Comparison of ENCODE assay signal across 10 cellular contexts in the genomic region with DNA sequence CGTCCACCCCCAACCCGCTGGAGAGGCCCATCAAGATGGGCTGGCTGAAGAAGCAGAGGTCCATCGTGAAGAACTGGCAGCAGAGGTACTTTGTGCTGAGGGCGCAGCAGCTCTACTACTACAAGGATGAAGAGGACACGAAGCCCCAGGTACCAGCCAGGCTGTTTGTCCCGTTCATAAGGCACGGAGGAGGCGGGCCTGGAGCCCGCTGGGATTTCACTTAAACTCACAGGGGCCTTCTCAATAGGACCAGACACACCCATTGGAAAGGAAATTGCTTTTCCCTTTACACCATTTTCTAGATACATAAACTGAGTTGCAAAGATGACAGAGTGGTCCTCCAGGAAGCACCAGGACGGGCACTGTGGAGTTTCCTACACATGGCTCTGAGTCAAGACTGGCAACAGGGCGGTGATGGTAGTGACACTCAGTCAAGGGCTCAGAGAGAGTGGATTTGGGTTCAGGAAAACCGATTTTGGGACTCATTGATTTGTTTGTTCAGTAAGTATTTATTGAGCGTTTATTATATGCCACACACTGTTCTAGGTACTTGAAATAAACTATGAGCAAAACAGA. TPM values are rescaled to one million over a fixed set of nuclear protein-coding genes. Genes with fewer than 3 reads are reported as not detected.
DNase-seq lines count a peak whose midpoint lies in the region; ATAC-seq and TF ChIP-seq lines count a peak whose summit lies in the region.
"Had no signal": no experiment of that assay in that cellular context is flagged by ENCODE, and none has a peak within 500 bp of the region (broad histone marks: within the 10 kb centered on the region; RNA-seq: fewer than 3 reads in every experiment).

No MANE protein-coding gene starts in this region.

- no peaks in the 10 kb centered on the region for H3K9me3 ChIP-seq in CD4-positive, CD25-positive, alpha-beta regulatory T cell (ENCODE audit: control insufficient read depth in 2 of 2, low read length in 2 of 2)
- H3K9me3 ChIP-seq in Loucy (ENCODE audit: insufficient read depth, low read depth, low read length) = no peaks in the 10 kb centered on the region

- no peak for TF ChIP-seq CTCF in Loucy (conservative IDR thresholded peaks at IDR 0.05; ENCODE audit: low read length)
- no peak for TF ChIP-seq CTCF in dorsolateral prefrontal cortex (IDR thresholded peaks at IDR 0.05 in 54 of 56, conservative IDR thresholded peaks at IDR 0.05 in 2 of 56; ENCODE audit: low read depth in 1 of 56, partially characterized antibody in 56 of 56)

- H3K36me3 Mint-ChIP-seq in CD4-positive, CD25-positive, alpha-beta regulatory T cell = peaks cover 57% of the 10 kb centered on the region
- H3K36me3 Mint-ChIP-seq in natural killer cell treated with Interleukin-12 subunit alpha and Interleukin-12 subunit beta and Interleukin-15 and Interleukin-18, amount 100 ng/mL, for 72 hours = peaks cover 24% of the 10 kb centered on the region
- H3K36me3 Mint-ChIP-seq: mesothelial cell of epicardium had no signal

- H3K4me3 ChIP-seq in CD4-positive, CD25-positive, alpha-beta regulatory T cell (ENCODE audit: low read depth, low read length) = peak overlapping the region; percentile 88
- H3K4me3 ChIP-seq in Loucy (ENCODE audit: low read length, poor library complexity, severe bottlenecking) (peak overlapping the region; percentile 67), dorsolateral prefrontal cortex (peak overlapping the region in 38 of 59 donors; percentile 6 to 51 (median 33))

- no peak for DNase-seq in CD4-positive, CD25-positive, alpha-beta regulatory T cell
- DNase-seq in dorsolateral prefrontal cortex (no peak), posterior vena cava (ENCODE audit: low spot score) (no peak), AG20443 (ENCODE audit: low spot score) (no peak), hypothalamus (lab: John Stamatoyannopoulos, UW) (no peak), left lobe of liver (ENCODE audit: low spot score) (no peak)
- no peak for DNase-seq in natural killer cell treated with Interleukin-12 subunit alpha and Interleukin-12 subunit beta and Interleukin-15 and Interleukin-18, amount 100 ng/mL, for 72 hours (ENCODE audit: low spot score)
- DNase-seq: HFFc6 had no signal

- H3K9ac ChIP-seq in Loucy (ENCODE audit: low read depth, low read length, poor library complexity, severe bottlenecking) = peak overlapping the region; percentile 65

- peak overlapping the region; percentile 95 for H3K27ac ChIP-seq in CD4-positive, CD25-positive, alpha-beta regulatory T cell (ENCODE audit: insufficient read depth, low read length, poor library complexity, severe bottlenecking)
- peak overlapping the region in 53 of 59 donors; percentile 6 to 90 (median 66) for H3K27ac ChIP-seq in dorsolateral prefrontal cortex

- peak overlapping the region; percentile 75 to 91 (median 90) for H3K4me3 Mint-ChIP-seq in CD4-positive, CD25-positive, alpha-beta regulatory T cell
- H3K4me3 Mint-ChIP-seq in natural killer cell treated with Interleukin-12 subunit alpha and Interleukin-12 subunit beta and Interleukin-15 and Interleukin-18, amount 100 ng/mL, for 72 hours = peak overlapping the region; percentile 94
- H3K4me3 Mint-ChIP-seq: HFFc6, mesothelial cell of epicardium had no signal

- no peak for ATAC-seq in CD4-positive, CD25-positive, alpha-beta regulatory T cell (ENCODE audit: low read depth in 2 of 2)
- peak; percentile 2 to 31 for ATAC-seq in natural killer cell treated with Interleukin-12 subunit alpha and Interleukin-12 subunit beta and Interleukin-15 and Interleukin-18, amount 100 ng/mL, for 72 hours
- no peak for ATAC-seq in left lobe of liver

- peak overlapping the region; percentile 51 for H3K4me2 ChIP-seq in Loucy (ENCODE audit: low read depth, low read length, poor library complexity, severe bottlenecking)

- peaks cover 96% of the 10 kb centered on the region for H3K4me1 ChIP-seq in CD4-positive, CD25-positive, alpha-beta regulatory T cell (ENCODE audit: control insufficient read depth, insufficient read depth, low read length, poor library complexity, severe bottlenecking)
- H3K4me1 ChIP-seq in Loucy (ENCODE audit: insufficient read depth, low read length, poor library complexity, severe bottlenecking) = peaks cover 40% of the 10 kb centered on the region

- H3K27me3 ChIP-seq in CD4-positive, CD25-positive, alpha-beta regulatory T cell (ENCODE audit: control insufficient read depth, insufficient read depth, low read length) = no peaks in the 10 kb centered on the region
- H3K27me3 ChIP-seq in Loucy (ENCODE audit: insufficient read depth, low read length, poor library complexity, severe bottlenecking) (no peaks in the 10 kb centered on the region), dorsolateral prefrontal cortex (peaks cover 0 to 3% (median 0%) of the 10 kb centered on the region in 45 donors)

- H3K27ac Mint-ChIP-seq in CD4-positive, CD25-positive, alpha-beta regulatory T cell = peak overlapping the region; percentile 94 to 99 (median 99)
- peak overlapping the region; percentile 90 to 96 for H3K27ac Mint-ChIP-seq in natural killer cell treated with Interleukin-12 subunit alpha and Interleukin-12 subunit beta and Interleukin-15 and Interleukin-18, amount 100 ng/mL, for 72 hours
- H3K27ac Mint-ChIP-seq: HFFc6, mesothelial cell of epicardium had no signal

- H3K9me3 Mint-ChIP-seq in CD4-positive, CD25-positive, alpha-beta regulatory T cell = no peaks in the 10 kb centered on the region
- no peaks in the 10 kb centered on the region for H3K9me3 Mint-ChIP-seq in natural killer cell treated with Interleukin-12 subunit alpha and Interleukin-12 subunit beta and Interleukin-15 and Interleukin-18, amount 100 ng/mL, for 72 hours
- H3K9me3 Mint-ChIP-seq: HFFc6, mesothelial cell of epicardium had no signal

- no peaks in the 10 kb centered on the region for H3F3A ChIP-seq in Loucy (ENCODE audit: low read depth)

- no peaks in the 10 kb centered on the region for H3K9me2 ChIP-seq in Loucy (replicated peaks; ENCODE audit: low read depth, low read length)

- no peak overlapping the region for H2AFZ ChIP-seq in Loucy (ENCODE audit: low read length)

- H3K36me3 ChIP-seq in CD4-positive, CD25-positive, alpha-beta regulatory T cell (ENCODE audit: control insufficient read depth, insufficient read depth, low read length) = peaks cover 51% of the 10 kb centered on the region
- peaks cover 30% of the 10 kb centered on the region; the same call in 1 of the 2 replicates for H3K36me3 ChIP-seq in Loucy (ENCODE audit: insufficient read depth, low read length)

- no peaks in the 10 kb centered on the region for H3K27me3 Mint-ChIP-seq in CD4-positive, CD25-positive, alpha-beta regulatory T cell
- H3K27me3 Mint-ChIP-seq in natural killer cell treated with Interleukin-12 subunit alpha and Interleukin-12 subunit beta and Interleukin-15 and Interleukin-18, amount 100 ng/mL, for 72 hours = no peaks in the 10 kb centered on the region

- intact Hi-C loops in dorsolateral prefrontal cortex (cut with DNase I) (no loop called here), posterior vena cava (cut with DNase I) (no loop called here)

- peaks cover 41% of the 10 kb centered on the region; the same call in 1 of the 2 replicates for H3K79me2 ChIP-seq in Loucy (ENCODE audit: insufficient read depth, low read length)

- no peaks in the 10 kb centered on the region for H4K20me1 ChIP-seq in Loucy (ENCODE audit: insufficient read depth, low read length, poor library complexity, severe bottlenecking)

- H3K4me1 Mint-ChIP-seq in CD4-positive, CD25-positive, alpha-beta regulatory T cell = peaks cover 40 to 83% (median 78%) of the 10 kb centered on the region in 4 donors
- H3K4me1 Mint-ChIP-seq in natural killer cell treated with Interleukin-12 subunit alpha and Interleukin-12 subunit beta and Interleukin-15 and Interleukin-18, amount 100 ng/mL, for 72 hours (ENCODE audit: low read depth in 2 of 2) = peaks cover 77 to 87% of the 10 kb centered on the region in 2 donors

RNA-seq across cellular contexts. Expression of a gene that starts 40.7 kb away (rescaled TPM):
- 142 TPM for total RNA-seq in CD4-positive, CD25-positive, alpha-beta regulatory T cell
- polyA plus RNA-seq in CD4-positive, CD25-positive, alpha-beta regulatory T cell = 100 to 1,000 TPM in 3 of 4 donors, 10 to 100 TPM in 1; 97.8 to 148 (median 124) TPM
- total RNA-seq in dorsolateral prefrontal cortex = 10 to 100 TPM in 20 of 120 experiments, 1 to 10 TPM in 100; 1.8 to 15.0 (median 7.5) TPM
- 100 to 1,000 TPM; 121 to 170 TPM for total RNA-seq in natural killer cell treated with Interleukin-12 subunit alpha and Interleukin-12 subunit beta and Interleukin-15 and Interleukin-18, amount 100 ng/mL, for 72 hours
- total RNA-seq in posterior vena cava = 10 to 100 TPM in 1 of 2 donors, 1 to 10 TPM in 1; 8.1 to 10.7 TPM
- total RNA-seq in left lobe of liver = 4.7 TPM
- total RNA-seq: HFFc6 had no signal

Comparison
In these comparisons a context has a peak if more than half of its experiments do, and no peak if none do; other contexts are left out.
1. ATAC-seq: peak in natural killer cell treated with Interleukin-12 subunit alpha and Interleukin-12 subunit beta and Interleukin-15 and Interleukin-18, amount 100 ng/mL, for 72 hours (2 of 2); none in CD4-positive, CD25-positive, alpha-beta regulatory T cell (0 of 2) and left lobe of liver (single experiment).
2. H3K4me3 ChIP-seq: peak in every context shown above with its lines; median percentile 88 in CD4-positive, CD25-positive, alpha-beta regulatory T cell; 67 in Loucy; 33 in dorsolateral prefrontal cortex.